In the genomic region with DNA sequence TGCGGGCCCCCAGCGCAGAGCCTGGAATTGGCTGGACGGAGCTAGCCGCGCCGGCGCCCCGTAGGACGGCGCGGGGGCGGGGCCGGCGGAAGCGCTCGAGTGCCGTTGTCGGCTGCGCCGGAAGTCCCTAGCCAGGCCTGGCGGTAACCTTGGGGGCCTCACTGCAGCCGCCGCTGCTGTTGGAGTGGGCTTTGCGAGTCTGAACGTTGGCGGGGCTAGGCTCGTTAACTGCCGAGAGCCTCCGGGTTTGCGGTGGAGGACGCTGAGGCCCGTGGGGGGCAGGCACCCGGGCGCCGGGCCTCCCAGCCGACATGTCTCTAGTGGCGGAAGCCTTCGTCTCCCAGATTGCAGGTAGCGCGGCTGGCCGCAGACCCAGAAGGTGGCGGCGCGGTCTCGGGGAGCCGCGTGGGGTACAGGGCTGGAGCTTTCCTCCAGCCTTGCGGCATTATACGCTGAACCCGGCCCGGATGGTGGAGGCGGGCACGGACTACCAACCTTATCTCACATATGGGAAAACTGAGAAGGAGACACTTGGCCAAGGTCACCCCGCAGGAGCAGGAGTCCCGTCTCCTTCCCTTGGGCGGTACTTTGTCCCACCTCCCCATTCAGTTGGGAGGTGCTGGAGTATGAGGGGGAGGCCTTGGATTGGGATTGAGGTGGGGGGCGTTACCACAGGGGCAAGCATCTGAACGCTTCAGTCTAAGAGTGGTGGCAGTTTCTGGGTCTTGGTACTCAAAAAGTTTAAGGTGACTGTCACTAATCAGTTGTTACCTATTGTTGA, we compare ENCODE assay signal across 8 cellular contexts. TPM values are rescaled to one million over a fixed set of nuclear protein-coding genes. Genes with fewer than 3 reads are reported as not detected.
DNase-seq lines count a peak whose midpoint lies in the region; ATAC-seq and TF ChIP-seq lines count a peak whose summit lies in the region.

A gene (plus strand): TSS at position 124 of the 781 bp plus-strand sequence. CDS start 188 bp downstream, at position 312.

- H3K9me3 Mint-ChIP-seq in naive B cell, result peaks cover 0 to 3% (median 0%) of the 10 kb centered on the region in 7 donors
- H3K9me3 Mint-ChIP-seq in stimulated activated naive B cell treated with anti-CD40 and anti-IgM and Interleukin-4, amounts not matched to agents 10 μg/mL and 1 μg/mL and 100 μg/mL, for 72 hours, result no peaks in the 10 kb centered on the region

- WGBS in esophagus squamous epithelium, 2 donors, result 0% methylated on average over 10 to 17 of the region's 58 CpGs

- no peaks in the 10 kb centered on the region for H3K27me3 ChIP-seq in Peyer's patch
- peaks cover 0 to 13% (median 0%) of the 10 kb centered on the region in 4 donors for H3K27me3 ChIP-seq in esophagus squamous epithelium

- peak; percentile 98 for ATAC-seq in GM21619 (IDR thresholded peaks at IDR 0.05; ENCODE audit: unreplicated experiment)
- peak; percentile 89 to 90 for ATAC-seq in naive B cell (ENCODE audit: low read depth in 2 of 2)
- peak; percentile 95 to 98 for ATAC-seq in stimulated activated naive B cell treated with anti-CD40 and anti-IgM and Interleukin-4, amounts not matched to agents 10 μg/mL and 1 μg/mL and 100 μg/mL, for 72 hours (replicated peaks)

- TF ChIP-seq CTCF in Peyer's patch (IDR thresholded peaks at IDR 0.05) (peak in 3 of 6 experiments; percentile 42 to 52 (median 42)), esophagus squamous epithelium (IDR thresholded peaks at IDR 0.05) (peak in 5 of 6 experiments; percentile 7 to 43 (median 27))

- no peaks in the 10 kb centered on the region for H3K36me3 ChIP-seq in Peyer's patch
- peaks cover 0 to under 1% (median 0%) of the 10 kb centered on the region in 3 donors for H3K36me3 ChIP-seq in esophagus squamous epithelium

- peak; percentile 58 to 61 for TF ChIP-seq POLR2A in Peyer's patch (IDR thresholded peaks at IDR 0.05)
- TF ChIP-seq POLR2A in esophagus squamous epithelium (IDR thresholded peaks at IDR 0.05), result peak in 2 of 4 donors; percentile 22 to 51

- DNase-seq in DMS79 (lab: John Stamatoyannopoulos, UW) (peak; percentile 76), KBM-7 (peak; percentile 87), Peyer's patch (peak; percentile 58 to 87 (median 83)), esophagus squamous epithelium (lab: John Stamatoyannopoulos, UW) (no peak), naive B cell (peak; percentile 69)
- peak; percentile 84 to 87 for DNase-seq in activated T-cell treated with anti-CD3 and anti-CD28 coated beads, Interleukin-2, amount 50 U/mL, for 48 hours
- peak; percentile 71 for DNase-seq in stimulated activated naive B cell treated with anti-CD40 and anti-IgM and Interleukin-4, amounts not matched to agents 10 μg/mL and 1 μg/mL and 100 μg/mL, for 72 hours

- peak within 1 kb of the TSS; percentile 94 to 99 (median 98) for H3K4me3 Mint-ChIP-seq in naive B cell
- H3K4me3 Mint-ChIP-seq in stimulated activated naive B cell treated with anti-CD40 and anti-IgM and Interleukin-4, amounts not matched to agents 10 μg/mL and 1 μg/mL and 100 μg/mL, for 72 hours, result peak within 1 kb of the TSS; percentile 88 to 99

- H3K9me3 ChIP-seq in Peyer's patch (no peaks in the 10 kb centered on the region), esophagus squamous epithelium (no peaks in the 10 kb centered on the region)

- intact Hi-C loops in esophagus squamous epithelium (cut with DNase I), result no loop called here

- H3K27ac ChIP-seq in Peyer's patch, result peak within 1 kb of the TSS; percentile 82 to 91 (median 87)
- H3K27ac ChIP-seq in esophagus squamous epithelium, result peak within 1 kb of the TSS; percentile 85 to 93 (median 88)

- peaks cover 0 to 1% (median under 1%) of the 10 kb centered on the region in 3 donors for H3K27me3 Mint-ChIP-seq in naive B cell
- H3K27me3 Mint-ChIP-seq in stimulated activated naive B cell treated with anti-CD40 and anti-IgM and Interleukin-4, amounts not matched to agents 10 μg/mL and 1 μg/mL and 100 μg/mL, for 72 hours, result no peaks in the 10 kb centered on the region

- H3K4me1 ChIP-seq in Peyer's patch (peaks cover 0 to 4% (median 2%) of the 10 kb centered on the region in 4 donors), esophagus squamous epithelium (peaks cover 6 to 30% (median 6%) of the 10 kb centered on the region in 3 donors)

- H3K4me3 ChIP-seq in Peyer's patch (peak within 1 kb of the TSS; percentile 59 to 98 (median 90)), esophagus squamous epithelium (peak within 1 kb of the TSS; percentile 73 to 89 (median 82))

- peak within 1 kb of the TSS; percentile 87 to 94 (median 92) for H3K27ac Mint-ChIP-seq in naive B cell
- peak within 1 kb of the TSS; percentile 96 for H3K27ac Mint-ChIP-seq in stimulated activated naive B cell treated with anti-CD40 and anti-IgM and Interleukin-4, amounts not matched to agents 10 μg/mL and 1 μg/mL and 100 μg/mL, for 72 hours

- peaks cover 11 to 20% (median 19%) of the 10 kb centered on the region in 3 donors for H3K4me1 Mint-ChIP-seq in naive B cell
- peaks cover 5 to 9% of the 10 kb centered on the region in 2 donors for H3K4me1 Mint-ChIP-seq in stimulated activated naive B cell treated with anti-CD40 and anti-IgM and Interleukin-4, amounts not matched to agents 10 μg/mL and 1 μg/mL and 100 μg/mL, for 72 hours

- H3K36me3 Mint-ChIP-seq in naive B cell, result no peaks in the 10 kb centered on the region
- H3K36me3 Mint-ChIP-seq in stimulated activated naive B cell treated with anti-CD40 and anti-IgM and Interleukin-4, amounts not matched to agents 10 μg/mL and 1 μg/mL and 100 μg/mL, for 72 hours, result peaks cover 4 to 12% of the 10 kb centered on the region in 2 donors

- in situ Hi-C loops in KBM-7 (cut with MboI; ENCODE audit: low pct_unique_long_range_greater_than_20kb, low sequenced_read_pairs), result no loop called here

RNA-seq across cellular contexts. Expression of the gene that starts here (rescaled TPM):
- total RNA-seq in Peyer's patch (10 to 100 TPM; 17.6 to 33.1 (median 28.9) TPM), esophagus squamous epithelium (10 to 100 TPM; 28.4 to 43.5 (median 36.6) TPM)
- polyA plus RNA-seq in naive B cell (ENCODE audit: low read depth in 6 of 6), result 10 to 100 TPM; 10.7 to 44.4 (median 19.3) TPM
